In the genomic region with DNA sequence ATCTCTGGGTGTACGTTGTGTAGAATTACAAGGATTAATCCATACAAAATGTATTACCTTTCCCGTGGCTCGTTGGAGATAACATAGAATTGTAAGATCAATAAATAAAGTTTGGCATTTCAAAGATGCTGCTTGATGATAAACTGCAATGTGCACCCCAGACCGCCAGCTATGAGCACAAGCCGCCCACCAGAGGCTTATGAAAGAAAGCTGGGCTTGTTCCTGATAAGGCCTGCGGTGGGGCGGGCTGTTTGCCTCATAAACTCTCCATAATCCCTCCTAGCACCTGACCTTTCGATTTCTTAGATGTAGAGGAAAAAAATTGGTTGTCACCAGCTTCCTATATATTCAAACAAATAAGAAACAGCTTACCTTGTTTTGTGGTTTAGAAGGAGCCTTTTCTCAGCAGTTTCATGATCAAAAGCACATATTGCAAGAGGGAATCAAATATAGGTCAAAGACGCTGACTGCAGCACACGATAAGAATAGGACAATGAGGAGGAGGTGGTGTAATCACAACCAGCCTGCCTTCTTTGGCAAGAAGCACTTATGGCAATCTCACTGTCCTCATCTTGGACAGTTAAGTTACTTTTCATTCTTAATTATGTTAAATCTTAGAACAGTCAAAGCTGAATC, we compare ENCODE assay signal across 24 cellular contexts.
DNase-seq lines count a peak whose midpoint lies in the region; ATAC-seq and TF ChIP-seq lines count a peak whose summit lies in the region.
"Had no signal": no experiment of that assay in that cellular context is flagged by ENCODE, and none has a peak within 500 bp of the region (broad histone marks: within the 10 kb centered on the region; RNA-seq: fewer than 3 reads in every experiment).

No MANE protein-coding gene starts in this region.

- H3K9me3 Mint-ChIP-seq in GM23338, result no peaks in the 10 kb centered on the region
- H3K9me3 Mint-ChIP-seq: activated naive CD4-positive, alpha-beta T cell treated with anti-CD3 and anti-CD28 coated beads, Interleukin-2, amount 50 U/mL, for 24 hours; activated T-helper 1 cell treated with anti-CD3 and anti-CD28 coated beads, Interleukin-12 subunit alpha, Interleukin-12 subunit beta, Interleukin-2, Interleukin-4 antibody, amounts not matched to agents 30 ng/mL and 10 ng/mL and 1 ng/mL, durations not matched to agents 14 hours and 24 hours and 36 hours had no signal

- no peaks in the 10 kb centered on the region for H3F3A ChIP-seq in GM23338 (replicated peaks; ENCODE audit: low read depth)

- H3K79me2 ChIP-seq in GM23338 (replicated peaks; ENCODE audit: insufficient read depth), result no peaks in the 10 kb centered on the region

- WGBS in testis, 2 donors, result 55 to 60% methylated on average over 10 of the region's 10 CpGs

- no peaks in the 10 kb centered on the region for H3K4me1 Mint-ChIP-seq in GM23338
- H3K4me1 Mint-ChIP-seq: activated CD8-positive, alpha-beta memory T cell treated with anti-CD3 and anti-CD28 coated beads, Interleukin-2, amount 10 ng/mL, durations not matched to agents 7 days and 5 days; activated naive CD4-positive, alpha-beta T cell treated with anti-CD3 and anti-CD28 coated beads, Interleukin-2, amount 50 U/mL, for 24 hours had no signal

- H3K4me2 ChIP-seq in GM23338, result no peak overlapping the region
- H3K4me2 ChIP-seq: BLaER1 treated with 17β-estradiol and CSF1 and Interleukin-3, amounts not matched to agents 10 nM and 100 nM had no signal

- H3K4me3 Mint-ChIP-seq in GM23338, result no peak overlapping the region
- H3K4me3 Mint-ChIP-seq: activated CD8-positive, alpha-beta memory T cell treated with anti-CD3 and anti-CD28 coated beads, Interleukin-2, amount 10 ng/mL, durations not matched to agents 7 days and 5 days; activated naive CD4-positive, alpha-beta T cell treated with anti-CD3 and anti-CD28 coated beads, Interleukin-2, amount 50 U/mL, for 24 hours; activated T-helper 1 cell treated with anti-CD3 and anti-CD28 coated beads, Interleukin-12 subunit alpha, Interleukin-12 subunit beta, Interleukin-2, Interleukin-4 antibody, amounts not matched to agents 30 ng/mL and 10 ng/mL and 1 ng/mL, durations not matched to agents 14 hours and 24 hours and 36 hours; IgD-negative memory B cell had no signal

- no peaks in the 10 kb centered on the region for H4K20me1 ChIP-seq in GM23338 (replicated peaks; ENCODE audit: insufficient read depth)
- H4K20me1 ChIP-seq: BLaER1 treated with 17β-estradiol and CSF1 and Interleukin-3, amounts not matched to agents 10 nM and 100 nM had no signal

- intact Hi-C loops in left ventricle myocardium superior (cut with micrococcal nuclease), result no loop called here
- intact Hi-C loops in testis (cut with DNase I; ENCODE audit: low total_unique reads), result no loop called here

- H3K27me3 ChIP-seq in GM23338 (ENCODE audit: insufficient read depth) (no peaks in the 10 kb centered on the region), testis (no peaks in the 10 kb centered on the region)
- H3K27me3 ChIP-seq: BLaER1 treated with 17β-estradiol and CSF1 and Interleukin-3, amounts not matched to agents 10 nM and 100 nM; gastrocnemius medialis; SJCRH30 had no signal

- no peak overlapping the region for H2AFZ ChIP-seq in GM23338

- no peak overlapping the region for H3K4me3 ChIP-seq in GM23338
- H3K4me3 ChIP-seq in testis, result peak overlapping the region in 1 of 2 donors; percentile 29
- H3K4me3 ChIP-seq: BLaER1 treated with 17β-estradiol and CSF1 and Interleukin-3, amounts not matched to agents 10 nM and 100 nM; gastrocnemius medialis; prostate gland; SJCRH30 had no signal

- H3K27ac ChIP-seq in GM23338 (ENCODE audit: low read depth) (no peak overlapping the region), testis (peak overlapping the region; percentile 68 to 70)
- H3K27ac ChIP-seq: BLaER1 treated with 17β-estradiol and CSF1 and Interleukin-3, amounts not matched to agents 10 nM and 100 nM; prostate gland; SJCRH30 had no signal

- H3K4me1 ChIP-seq in GM23338 (ENCODE audit: insufficient read depth) (peaks cover 8% of the 10 kb centered on the region; the same call in 1 of the 2 replicates), testis (no peaks in the 10 kb centered on the region)
- H3K4me1 ChIP-seq: gastrocnemius medialis, prostate gland, SJCRH30 had no signal

- peak overlapping the region; percentile 9; the same call in 1 of the 2 replicates for H3K27ac Mint-ChIP-seq in GM23338
- H3K27ac Mint-ChIP-seq: activated CD8-positive, alpha-beta memory T cell treated with anti-CD3 and anti-CD28 coated beads, Interleukin-2, amount 10 ng/mL, durations not matched to agents 7 days and 5 days; activated naive CD4-positive, alpha-beta T cell treated with anti-CD3 and anti-CD28 coated beads, Interleukin-2, amount 50 U/mL, for 24 hours; activated T-helper 1 cell treated with anti-CD3 and anti-CD28 coated beads, Interleukin-12 subunit alpha, Interleukin-12 subunit beta, Interleukin-2, Interleukin-4 antibody, amounts not matched to agents 30 ng/mL and 10 ng/mL and 1 ng/mL, durations not matched to agents 14 hours and 24 hours and 36 hours; IgD-negative memory B cell had no signal

- 0 out of 2 replicates have a peak, but pooled peaks cover 1% of the 10 kb centered on the region for H3K9me2 ChIP-seq in GM23338 (ENCODE audit: insufficient read depth)

- H3K9me3 ChIP-seq in testis, result no peaks in the 10 kb centered on the region
- H3K9me3 ChIP-seq: BLaER1 treated with 17β-estradiol and CSF1 and Interleukin-3, amounts not matched to agents 10 nM and 100 nM; gastrocnemius medialis; prostate gland; SJCRH30 had no signal

- no peak for TF ChIP-seq POLR2A in testis (IDR thresholded peaks at IDR 0.05)

- H3K36me3 Mint-ChIP-seq in GM23338 (ENCODE audit: low read depth), result no peaks in the 10 kb centered on the region
- H3K36me3 Mint-ChIP-seq: activated CD8-positive, alpha-beta memory T cell treated with anti-CD3 and anti-CD28 coated beads, Interleukin-2, amount 10 ng/mL, durations not matched to agents 7 days and 5 days; activated naive CD4-positive, alpha-beta T cell treated with anti-CD3 and anti-CD28 coated beads, Interleukin-2, amount 50 U/mL, for 24 hours; IgD-negative memory B cell had no signal

- DNase-seq in GM23338 (ENCODE audit: low spot score), result no peak
- peak; percentile 71 for DNase-seq in SK-N-DZ (ENCODE audit: low spot score)
- DNase-seq in left ventricle myocardium superior, result no peak
- DNase-seq in testis, result peak; percentile 75
- no peak for DNase-seq in activated CD4-positive, alpha-beta T cell treated with anti-CD3 and anti-CD28 coated beads, Interleukin-2, amount 50 U/mL, for 1 hour
- DNase-seq: activated CD4-positive, alpha-beta T cell treated with anti-CD3 and anti-CD28 coated beads for 48 hours; activated CD8-positive, alpha-beta memory T cell treated with anti-CD3 and anti-CD28 coated beads, Interleukin-2, amount 10 ng/mL, durations not matched to agents 7 days and 5 days; cerebellar nuclear complex; effector CD4-positive, alpha-beta T cell; gastrocnemius medialis; NCI-H1694; NCI-H2227 treated with DMSO at 0.1 percent for 48 hours; small intestine; stimulated activated naive CD4-positive, alpha-beta T cell; T-helper 1 cell; trophoblast cell had no signal

- ATAC-seq in GM23338 (no peak), left ventricle myocardium superior (peak; percentile 44), GM21619 (IDR thresholded peaks at IDR 0.05; ENCODE audit: unreplicated experiment) (no peak), HG03520 (IDR thresholded peaks at IDR 0.05; ENCODE audit: unreplicated experiment) (no peak)
- ATAC-seq: activated CD8-positive, alpha-beta memory T cell treated with anti-CD3 and anti-CD28 coated beads, Interleukin-2, amount 10 ng/mL, durations not matched to agents 7 days and 5 days; gastrocnemius medialis had no signal

- H3K36me3 ChIP-seq in GM23338 (ENCODE audit: insufficient read depth) (no peaks in the 10 kb centered on the region), testis (ENCODE audit: low read depth, missing control alignments) (no peaks in the 10 kb centered on the region)
- H3K36me3 ChIP-seq: BLaER1 treated with 17β-estradiol and CSF1 and Interleukin-3, amounts not matched to agents 10 nM and 100 nM; gastrocnemius medialis; prostate gland; SJCRH30 had no signal

- TF ChIP-seq CTCF in GM23338 (conservative IDR thresholded peaks at IDR 0.05; ENCODE audit: low read depth in 2 of 2) (no peak), testis (IDR thresholded peaks at IDR 0.05) (no peak)

- no peaks in the 10 kb centered on the region for H3K27me3 Mint-ChIP-seq in GM23338 (ENCODE audit: insufficient read depth, low read depth, poor library complexity)
- H3K27me3 Mint-ChIP-seq: activated CD8-positive, alpha-beta memory T cell treated with anti-CD3 and anti-CD28 coated beads, Interleukin-2, amount 10 ng/mL, durations not matched to agents 7 days and 5 days; activated naive CD4-positive, alpha-beta T cell treated with anti-CD3 and anti-CD28 coated beads, Interleukin-2, amount 50 U/mL, for 24 hours; IgD-negative memory B cell had no signal

Comparison
In these comparisons a context has a peak if more than half of its experiments do, and no peak if none do; other contexts are left out.
1. DNase-seq: peak in SK-N-DZ (single experiment) and testis (single experiment); none in GM23338 (single experiment), left ventricle myocardium superior (single experiment) and activated CD4-positive, alpha-beta T cell treated with anti-CD3 and anti-CD28 coated beads, Interleukin-2, amount 50 U/mL, for 1 hour (single experiment).